6 cellular contexts compared by ENCODE assay signal in the genomic region with DNA sequence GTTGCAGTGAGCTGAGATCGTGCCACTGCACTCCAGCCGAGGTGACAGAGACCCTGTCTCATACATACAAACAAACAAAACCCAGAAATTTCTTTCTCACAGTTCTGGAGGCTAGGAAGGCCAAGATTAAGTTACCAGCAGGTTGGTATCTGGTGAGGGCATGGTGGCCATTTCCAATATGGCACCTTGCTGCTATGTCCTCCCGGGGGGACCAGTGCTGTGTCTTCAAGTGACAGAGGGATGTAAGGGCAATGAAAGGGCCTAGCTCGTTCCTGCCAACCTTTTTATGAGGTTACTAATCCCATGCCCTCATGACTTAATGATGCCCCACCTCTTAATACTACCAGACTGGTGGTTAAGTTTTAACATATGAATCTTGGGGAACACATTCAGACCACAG.
DNase-seq lines count a peak whose midpoint lies in the region; ATAC-seq, FAIRE-seq and TF ChIP-seq lines count a peak whose summit lies in the region.
"Not testable (repeated sequence)": the region's sequence is repeated elsewhere in the genome, so short reads cannot be mapped to it uniquely, and the experiment has no call there.

No MANE protein-coding gene starts in this region.

- SMC1A ChIA-PET in GM12878 (lab: Charles Lee; ENCODE audit: uncharacterized antibody, unreplicated experiment), result not testable (repeated sequence)

- DNase-seq in DND-41; OCI-LY7 (ENCODE audit: low spot score); GM12878 (ENCODE audit: low read depth, low spot score); HepG2 (ENCODE audit: low spot score); psoas muscle: not testable (repeated sequence)

- H3K4me3 ChIP-seq in DND-41 (ENCODE audit: low read depth in 1 of 2, low read length in 2 of 2); OCI-LY7 (ENCODE audit: low read depth, low read length, poor library complexity, severe bottlenecking); GM12878; HepG2 (replicated peaks in 1 of 3; ENCODE audit: insufficient read depth in 1 of 3, low read depth in 2 of 3, low read length in 3 of 3); psoas muscle: not testable (repeated sequence)

- not testable (repeated sequence) for H3K9me3 ChIP-seq in DND-41 (ENCODE audit: insufficient read depth, low read length, severe bottlenecking); OCI-LY7 (ENCODE audit: low read length); GM12878 (replicated peaks; ENCODE audit: control insufficient read depth, insufficient read depth, low read length); HepG2 (ENCODE audit: low read length); psoas muscle

- not testable (repeated sequence) for H3K79me2 ChIP-seq in DND-41 (ENCODE audit: insufficient read depth, low read length); OCI-LY7 (ENCODE audit: insufficient read depth, low read depth, low read length); GM12878 (ENCODE audit: control insufficient read depth, insufficient read depth, low read length); HepG2 (ENCODE audit: insufficient read depth, low read length)

- intact Hi-C loops in OCI-LY7 (cut with micrococcal nuclease; ENCODE audit: unreplicated experiment); GM12878 (cut with micrococcal nuclease; ENCODE audit: unreplicated experiment); HepG2 (cut with micrococcal nuclease; ENCODE audit: unreplicated experiment); psoas muscle (cut with DNase I): not testable (repeated sequence)

- WGBS in GM12878 (ENCODE audit: insufficient coverage, insufficient replicate concordance, low lambda C conversion rate, missing lambda C conversion rate), result 100% methylated on average over 2 of the region's 4 CpGs
- 93% methylated on average over 2 of the region's 4 CpGs for WGBS in HepG2 (ENCODE audit: low lambda C conversion rate)
- 83 to 91% (median 91%) methylated on average over 1 to 2 of the region's 4 CpGs for WGBS in psoas muscle, 3 donors

- not testable (repeated sequence) for TF ChIP-seq RAD21 in GM12878 (IDR thresholded peaks at IDR 0.05; ENCODE audit: insufficient read depth, low read depth, low read length); HepG2 (CRISPR knock-in tag; IDR thresholded peaks at IDR 0.05)

- TF ChIP-seq CTCF in DND-41 (IDR thresholded peaks at IDR 0.05; ENCODE audit: borderline replicate concordance, extremely low read depth, low read length, poor library complexity, severe bottlenecking); OCI-LY7 (conservative IDR thresholded peaks at IDR 0.05; ENCODE audit: low read length); GM12878 (IDR thresholded peaks at IDR 0.05 in 2 of 3, conservative IDR thresholded peaks at IDR 0.05 in 1 of 3; ENCODE audit: control insufficient read depth in 2 of 3, extremely low read depth in 1 of 3, insufficient read depth in 1 of 3, low read depth in 3 of 3, low read length in 3 of 3); HepG2 (CRISPR knock-in tag; IDR thresholded peaks at IDR 0.05); psoas muscle (IDR thresholded peaks at IDR 0.05): not testable (repeated sequence)

- peak; percentile 17; the same call in 1 of the 3 replicates for ATAC-seq in DND-41 (ENCODE audit: insufficient read depth, low read depth)
- peak; percentile 37; the same call in 2 of the 3 replicates for ATAC-seq in GM12878
- ATAC-seq in esophagus mucosa, result peak; percentile 11
- ATAC-seq in HepG2, result peak; percentile 56
- peak in 3 of 4 donors; percentile 22 to 31 (median 26) for ATAC-seq in psoas muscle

- H3K36me3 ChIP-seq in DND-41 (ENCODE audit: insufficient read depth, low read length); OCI-LY7 (ENCODE audit: insufficient read depth, low read length); GM12878 (ENCODE audit: control insufficient read depth in 2 of 2, insufficient read depth in 2 of 2, low read length in 1 of 2); HepG2 (replicated peaks in 1 of 2; ENCODE audit: control insufficient read depth in 1 of 2, insufficient read depth in 2 of 2, low read length in 2 of 2); psoas muscle (ENCODE audit: insufficient read depth in 1 of 2, low read depth in 1 of 2): not testable (repeated sequence)

- H3K9me2 ChIP-seq in OCI-LY7 (ENCODE audit: insufficient read depth, low read length), result not testable (repeated sequence)

- TF ChIP-seq EP300 in GM12878 (IDR thresholded peaks at IDR 0.05; ENCODE audit: borderline replicate concordance in 1 of 2, control insufficient read depth in 1 of 2, low read depth in 2 of 2, low read length in 2 of 2); HepG2 (IDR thresholded peaks at IDR 0.05; ENCODE audit: low read depth in 2 of 2, low read length in 2 of 2); HepG2 (CRISPR knock-in tag; IDR thresholded peaks at IDR 0.05; ENCODE audit: borderline replicate concordance): not testable (repeated sequence)

- not testable (repeated sequence) for H3K4me2 ChIP-seq in DND-41 (ENCODE audit: insufficient read depth, low read length); OCI-LY7 (ENCODE audit: low read length); GM12878 (ENCODE audit: control insufficient read depth, insufficient read depth); HepG2 (ENCODE audit: low read depth, low read length)

- not testable (repeated sequence) for H3K27ac ChIP-seq in DND-41 (ENCODE audit: low read length); OCI-LY7 (ENCODE audit: low read depth, low read length, poor library complexity, severe bottlenecking); GM12878 (ENCODE audit: control insufficient read depth, insufficient read depth); HepG2 (ENCODE audit: extremely low read length, insufficient read depth, low read length); psoas muscle

- not testable (repeated sequence) for H2AFZ ChIP-seq in DND-41 (ENCODE audit: low read depth, low read length); OCI-LY7 (ENCODE audit: low read length); GM12878 (ENCODE audit: control insufficient read depth, low read depth, low read length); HepG2 (ENCODE audit: low read length)

- BruUV-seq in OCI-LY7 (replicated peaks; lab: Mats Ljungman, UMichigan), result TSS peak; percentile 31
- BruUV-seq in GM12878 (replicated peaks; lab: Mats Ljungman, UMichigan); HepG2 (replicated peaks; lab: Mats Ljungman, UMichigan): not testable (repeated sequence)

- in situ Hi-C loops in GM12878 (cut with MboI); HepG2 (cut with HindIII; ENCODE audit: extremely low pct_ligation_motif_present, low pct_unique_long_range_greater_than_20kb): not testable (repeated sequence)

- not testable (repeated sequence) for H3K4me1 ChIP-seq in DND-41 (ENCODE audit: insufficient read depth, low read length); OCI-LY7 (ENCODE audit: insufficient read depth, low read length, poor library complexity, severe bottlenecking); GM12878 (ENCODE audit: control insufficient read depth, insufficient read depth, low read length); HepG2 (ENCODE audit: insufficient read depth, low read length); psoas muscle

- not testable (repeated sequence) for H4K20me1 ChIP-seq in DND-41 (ENCODE audit: insufficient read depth, low read length); OCI-LY7 (ENCODE audit: insufficient read depth, low read length); GM12878 (ENCODE audit: control insufficient read depth, insufficient read depth); HepG2 (ENCODE audit: insufficient read depth, low read length)

- POLR2A ChIA-PET in OCI-LY7 (lab: Charles Lee); GM12878 (lab: Charles Lee); HepG2 (lab: Yijun Ruan, JAX): not testable (repeated sequence)

- H3K9ac ChIP-seq in DND-41 (ENCODE audit: low read depth, low read length); GM12878 (ENCODE audit: control insufficient read depth, insufficient read depth, low read length); HepG2 (ENCODE audit: insufficient read depth, low read depth, low read length): not testable (repeated sequence)

- H3K27me3 ChIP-seq in DND-41 (ENCODE audit: insufficient read depth, low read length, poor library complexity); GM12878 (replicated peaks in 1 of 2; ENCODE audit: control insufficient read depth in 2 of 2, insufficient read depth in 2 of 2, low read length in 1 of 2); HepG2 (ENCODE audit: control insufficient read depth in 1 of 2, insufficient read depth in 2 of 2, low read length in 2 of 2); psoas muscle (ENCODE audit: insufficient read depth in 3 of 3, low read length in 2 of 3): not testable (repeated sequence)

- RAD21 ChIA-PET in GM12878 (lab: Charles Lee; ENCODE audit: unreplicated experiment), result not testable (repeated sequence)

- TF ChIP-seq POLR2A in GM12878 (IDR thresholded peaks at IDR 0.05; ENCODE audit: low read depth, low read length); HepG2 (IDR thresholded peaks at IDR 0.05; ENCODE audit: insufficient read depth in 1 of 2, low read depth in 2 of 2, low read length in 2 of 2): not testable (repeated sequence)

- not testable (repeated sequence) for FAIRE-seq in GM12878 (lab: Jason Lieb, UNC); HepG2 (lab: Jason Lieb, UNC)

- CTCF ChIA-PET in OCI-LY7 (lab: Charles Lee; ENCODE audit: unreplicated experiment); GM12878 (lab: Yijun Ruan, JAX); HepG2 (lab: Yijun Ruan, JAX; ENCODE audit: low intra/inter-chr PET ratio, low total read pairs): not testable (repeated sequence)
